ENCODE assay signal across 8 cellular contexts in genomic region chr7:90720970-90721768, GRCh38.
DNase-seq lines count a peak whose midpoint lies in the region; ATAC-seq and TF ChIP-seq lines count a peak whose summit lies in the region.

No MANE protein-coding gene starts in this region.

- H3K27ac ChIP-seq in GM23338 (ENCODE audit: low read depth) (no peak overlapping the region), SJCRH30 (peak overlapping the region; percentile 73), heart right ventricle (peak overlapping the region in 3 of 10 donors; percentile 10 to 51 (median 23))

- no peak overlapping the region for H3K27ac Mint-ChIP-seq in GM23338
- H3K27ac Mint-ChIP-seq in activated CD4-positive, alpha-beta T cell treated with anti-CD3 and anti-CD28 coated beads, Interleukin-2, amount 10 ng/mL, durations not matched to agents 24 days and 14 days: no peak overlapping the region

- WGBS in heart right ventricle, 2 donors: 23 to 24% methylated on average over 4 of the region's 4 CpGs

- POLR2A ChIA-PET in HEK293T (lab: Yijun Ruan, JAX): no interaction called here

- no peaks in the 10 kb centered on the region for H3K36me3 ChIP-seq in GM23338 (ENCODE audit: insufficient read depth)
- H3K36me3 ChIP-seq in SJCRH30: no peaks in the 10 kb centered on the region
- H3K36me3 ChIP-seq in heart right ventricle: no peaks in the 10 kb centered on the region

- H3K9me2 ChIP-seq in GM23338 (ENCODE audit: insufficient read depth): no peaks in the 10 kb centered on the region

- H3K4me1 ChIP-seq in GM23338 (ENCODE audit: insufficient read depth) (peaks cover 9% of the 10 kb centered on the region), SJCRH30 (peaks cover 61% of the 10 kb centered on the region), heart right ventricle (peaks cover 0 to 48% (median 18%) of the 10 kb centered on the region in 9 donors)

- peak; percentile 70 for ATAC-seq in GM23338
- peak in 7 of 8 donors; percentile 43 to 74 (median 65) for ATAC-seq in heart right ventricle
- ATAC-seq in GM18519 (IDR thresholded peaks at IDR 0.05; ENCODE audit: low FRiP score, unreplicated experiment): no peak

- H3K4me3 ChIP-seq in GM23338: no peak overlapping the region
- H3K4me3 ChIP-seq in SJCRH30: no peak overlapping the region
- no peak overlapping the region for H3K4me3 ChIP-seq in heart right ventricle

- peaks cover 3% of the 10 kb centered on the region; the same call in 1 of the 2 replicates for H3K79me2 ChIP-seq in GM23338 (replicated peaks; ENCODE audit: insufficient read depth)

- no peaks in the 10 kb centered on the region for H4K20me1 ChIP-seq in GM23338 (replicated peaks; ENCODE audit: insufficient read depth)

- intact Hi-C loops in heart right ventricle (cut with DNase I): loop anchor here in 1 of 10 donors (10.0 kb wide), 2 partner anchors 104 to 126 kb away; partner anchors contain the start of gene CDK14
- intact Hi-C loops in activated CD4-positive, alpha-beta T cell treated with anti-CD3 and anti-CD28 coated beads, Interleukin-2, amount 10 ng/mL, durations not matched to agents 24 days and 14 days (cut with micrococcal nuclease): no loop called here

- TF ChIP-seq CTCF in GM23338 (conservative IDR thresholded peaks at IDR 0.05; ENCODE audit: low read depth in 2 of 2) (no peak), heart right ventricle (IDR thresholded peaks at IDR 0.05) (no peak)

- H3K9me3 ChIP-seq in SJCRH30 (replicated peaks): no peaks in the 10 kb centered on the region
- no peaks in the 10 kb centered on the region for H3K9me3 ChIP-seq in heart right ventricle

- CTCF ChIA-PET in HEK293T (lab: Yijun Ruan, JAX): no interaction called here

- no peak overlapping the region for H3K4me2 ChIP-seq in GM23338

- no peaks in the 10 kb centered on the region for H3K9me3 Mint-ChIP-seq in GM23338
- H3K9me3 Mint-ChIP-seq in activated CD4-positive, alpha-beta T cell treated with anti-CD3 and anti-CD28 coated beads, Interleukin-2, amount 10 ng/mL, durations not matched to agents 24 days and 14 days: no peaks in the 10 kb centered on the region

- H3K4me3 Mint-ChIP-seq in GM23338: no peak overlapping the region
- H3K4me3 Mint-ChIP-seq in activated CD4-positive, alpha-beta T cell treated with anti-CD3 and anti-CD28 coated beads, Interleukin-2, amount 10 ng/mL, durations not matched to agents 24 days and 14 days: no peak overlapping the region

- no peak overlapping the region for H2AFZ ChIP-seq in GM23338

- H3K27me3 ChIP-seq in GM23338 (ENCODE audit: insufficient read depth) (no peaks in the 10 kb centered on the region), SJCRH30 (no peaks in the 10 kb centered on the region), heart right ventricle (no peaks in the 10 kb centered on the region)

- H3F3A ChIP-seq in GM23338 (replicated peaks; ENCODE audit: low read depth): no peaks in the 10 kb centered on the region

- no peaks in the 10 kb centered on the region for H3K27me3 Mint-ChIP-seq in GM23338 (ENCODE audit: insufficient read depth, low read depth, poor library complexity)
- no peaks in the 10 kb centered on the region for H3K27me3 Mint-ChIP-seq in activated CD4-positive, alpha-beta T cell treated with anti-CD3 and anti-CD28 coated beads, Interleukin-2, amount 10 ng/mL, durations not matched to agents 24 days and 14 days

- peaks cover 27% of the 10 kb centered on the region for H3K4me1 Mint-ChIP-seq in GM23338
- no peaks in the 10 kb centered on the region for H3K4me1 Mint-ChIP-seq in activated CD4-positive, alpha-beta T cell treated with anti-CD3 and anti-CD28 coated beads, Interleukin-2, amount 10 ng/mL, durations not matched to agents 24 days and 14 days

- DNase-seq in GM23338 (ENCODE audit: low spot score) (peak; percentile 43), SJCRH30 (peak; percentile 71 to 92), heart right ventricle (peak in 1 of 2 donors; percentile 16), smooth muscle cell of the brain vasculature (ENCODE audit: low read depth, low spot score) (peak; percentile 72), HEK293T (ENCODE audit: extremely low spot score) (no peak), D341Med (ENCODE audit: low spot score) (no peak)
- no peak for DNase-seq in activated CD4-positive, alpha-beta T cell treated with anti-CD3 and anti-CD28 coated beads, Interleukin-2, amount 10 ng/mL, durations not matched to agents 24 days and 14 days

- no peaks in the 10 kb centered on the region for H3K36me3 Mint-ChIP-seq in GM23338 (ENCODE audit: low read depth)
- no peaks in the 10 kb centered on the region for H3K36me3 Mint-ChIP-seq in activated CD4-positive, alpha-beta T cell treated with anti-CD3 and anti-CD28 coated beads, Interleukin-2, amount 10 ng/mL, durations not matched to agents 24 days and 14 days (ENCODE audit: low read depth)

TF ChIP-seq in GM23338, 12 proteins besides CTCF, POLR2A, EP300 and RAD21 (continues in another document):
- TF ChIP-seq REST (IDR thresholded peaks at IDR 0.05; ENCODE audit: unreplicated experiment) (no peak), ETS1 (IDR thresholded peaks at IDR 0.05) (no peak), EZH2 (IDR thresholded peaks at IDR 0.05; ENCODE audit: low read depth, unreplicated experiment) (no peak), EZH2phosphoT487 (IDR thresholded peaks at IDR 0.05; ENCODE audit: unreplicated experiment) (no peak)

TF ChIP-seq in HEK293T, 16 proteins besides CTCF, POLR2A, EP300 and RAD21:
- TF ChIP-seq SUZ12 (IDR thresholded peaks at IDR 0.05) (no peak), PKNOX1 (IDR thresholded peaks at IDR 0.05) (no peak), BHLHE40 (IDR thresholded peaks at IDR 0.05; ENCODE audit: borderline replicate concordance) (no peak)
TF ChIP-seq in HEK293T: peak in this region for 0.

Comparison
In these comparisons a context has a peak if more than half of its experiments do, and no peak if none do; other contexts are left out.
1. DNase-seq: peak in GM23338 (single experiment), SJCRH30 (2 of 2) and smooth muscle cell of the brain vasculature (single experiment); none in HEK293T (single experiment), D341Med (single experiment) and activated CD4-positive, alpha-beta T cell treated with anti-CD3 and anti-CD28 coated beads, Interleukin-2, amount 10 ng/mL, durations not matched to agents 24 days and 14 days (single experiment).